In genomic region chr5:110441035-110441434, GRCh38 we compare ENCODE assay signal across 8 cellular contexts.
DNase-seq lines count a peak whose midpoint lies in the region; ATAC-seq lines count a peak whose summit lies in the region.

No MANE protein-coding gene starts in this region.

- no peaks in the 10 kb centered on the region for H3K4me1 Mint-ChIP-seq in activated CD8-positive, alpha-beta memory T cell treated with anti-CD3 and anti-CD28 coated beads, Interleukin-2, amount 10 ng/mL, durations not matched to agents 7 days and 5 days

- H3K36me3 Mint-ChIP-seq in activated CD8-positive, alpha-beta memory T cell treated with anti-CD3 and anti-CD28 coated beads, Interleukin-2, amount 10 ng/mL, durations not matched to agents 7 days and 5 days = no peaks in the 10 kb centered on the region

- ATAC-seq in GM18858 (IDR thresholded peaks at IDR 0.05; ENCODE audit: unreplicated experiment) (peak; percentile 77), HG03354 (IDR thresholded peaks at IDR 0.05; ENCODE audit: poor library complexity, severe bottlenecking, unreplicated experiment) (peak; percentile 46)
- no peak for ATAC-seq in activated CD8-positive, alpha-beta memory T cell treated with anti-CD3 and anti-CD28 coated beads, Interleukin-2, amount 10 ng/mL, durations not matched to agents 7 days and 5 days

- CTCF ChIA-PET in activated CD8-positive, alpha-beta memory T cell treated with anti-CD3 and anti-CD28 coated beads, Interleukin-2, amount 10 ng/mL, durations not matched to agents 7 days and 5 days (lab: Charles Lee) = no interaction called here

- H3K9me3 Mint-ChIP-seq in activated CD8-positive, alpha-beta memory T cell treated with anti-CD3 and anti-CD28 coated beads, Interleukin-2, amount 10 ng/mL, durations not matched to agents 7 days and 5 days (ENCODE audit: low read depth) = no peaks in the 10 kb centered on the region

- H3K27ac Mint-ChIP-seq in activated CD8-positive, alpha-beta memory T cell treated with anti-CD3 and anti-CD28 coated beads, Interleukin-2, amount 10 ng/mL, durations not matched to agents 7 days and 5 days = no peak overlapping the region

- DNase-seq in AG08395 (ENCODE audit: low spot score) (peak; percentile 49), SK-N-DZ (ENCODE audit: low spot score) (peak; percentile 48), iris pigment epithelial cell (ENCODE audit: low read depth) (peak; percentile 37), NCI-H146 treated with DMSO at 0.1 percent for 48 hours (lab: John Stamatoyannopoulos, UW; ENCODE audit: unreplicated experiment) (no peak)
- no peak for DNase-seq in stimulated activated CD4-positive, alpha-beta T cell treated with anti-CD3 and anti-CD28 coated beads, Interleukin-4, amount 100 ng/mL, for 1 hour
- no peak for DNase-seq in activated CD8-positive, alpha-beta memory T cell treated with anti-CD3 and anti-CD28 coated beads, Interleukin-2, amount 10 ng/mL, durations not matched to agents 7 days and 5 days

- H3K27me3 Mint-ChIP-seq in activated CD8-positive, alpha-beta memory T cell treated with anti-CD3 and anti-CD28 coated beads, Interleukin-2, amount 10 ng/mL, durations not matched to agents 7 days and 5 days = no peaks in the 10 kb centered on the region

- no peak overlapping the region for H3K4me3 Mint-ChIP-seq in activated CD8-positive, alpha-beta memory T cell treated with anti-CD3 and anti-CD28 coated beads, Interleukin-2, amount 10 ng/mL, durations not matched to agents 7 days and 5 days

Comparison
In these comparisons a context has a peak if more than half of its experiments do, and no peak if none do; other contexts are left out.
1. DNase-seq: peak in AG08395 (single experiment), SK-N-DZ (single experiment) and iris pigment epithelial cell (single experiment); none in stimulated activated CD4-positive, alpha-beta T cell treated with anti-CD3 and anti-CD28 coated beads, Interleukin-4, amount 100 ng/mL, for 1 hour (single experiment), NCI-H146 treated with DMSO at 0.1 percent for 48 hours (single experiment) and activated CD8-positive, alpha-beta memory T cell treated with anti-CD3 and anti-CD28 coated beads, Interleukin-2, amount 10 ng/mL, durations not matched to agents 7 days and 5 days (single experiment).